In the genomic region with DNA sequence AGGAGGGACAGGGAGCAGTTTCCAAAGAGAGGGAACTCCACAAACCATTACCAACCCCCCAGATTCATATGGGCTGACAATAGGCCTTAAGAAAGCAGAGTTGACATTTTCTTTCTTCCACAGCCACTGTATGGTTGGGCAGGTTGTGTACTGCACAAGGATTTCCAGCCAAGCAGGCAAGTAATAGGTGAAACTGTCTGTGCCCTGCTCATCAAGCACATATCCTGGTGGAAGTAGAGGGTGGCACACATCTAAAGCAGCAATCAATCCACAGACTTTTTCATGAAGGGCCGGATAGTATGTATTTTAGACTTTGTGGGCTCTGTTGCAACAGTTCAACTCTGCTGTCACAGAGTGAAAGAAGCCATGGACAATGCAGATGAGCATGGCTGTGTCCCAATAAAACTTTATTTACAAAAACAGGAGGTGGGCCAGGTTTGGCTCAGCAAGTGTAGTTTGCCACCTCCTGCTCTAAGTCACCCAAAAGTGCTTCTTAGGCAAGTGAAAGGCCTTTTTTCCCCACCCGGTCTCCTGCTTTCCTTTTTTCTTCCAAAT, we compare ENCODE assay signal across 14 cellular contexts.
"Had no signal": no experiment of that assay in that cellular context is flagged by ENCODE, and none has a peak within 500 bp of the region (broad histone marks: within the 10 kb centered on the region; RNA-seq: fewer than 3 reads in every experiment).

No MANE protein-coding gene starts in this region.

- H3K27me3 Mint-ChIP-seq: activated CD4-positive, alpha-beta T cell treated with anti-CD3 and anti-CD28 coated beads, Interleukin-2, amount 10 ng/mL, durations not matched to agents 24 days and 14 days; activated naive CD4-positive, alpha-beta T cell treated with anti-CD3 and anti-CD28 coated beads, Interleukin-2, amount 50 U/mL, for 24 hours had no signal

- H3K4me3 ChIP-seq: adrenal gland, dorsolateral prefrontal cortex had no signal

- H3K27ac ChIP-seq: adrenal gland, dorsolateral prefrontal cortex had no signal

- H3K9me3 Mint-ChIP-seq: activated B cell treated with CpG ODN at 0.5 μM for 24 hours; activated CD4-positive, alpha-beta T cell treated with anti-CD3 and anti-CD28 coated beads, Interleukin-2, amount 10 ng/mL, durations not matched to agents 24 days and 14 days; activated naive CD4-positive, alpha-beta T cell treated with anti-CD3 and anti-CD28 coated beads, Interleukin-2, amount 50 U/mL, for 24 hours; endodermal cell had no signal

- DNase-seq: activated B cell treated with CpG ODN at 0.5 μM for 24 hours; activated CD4-positive, alpha-beta T cell treated with anti-CD3 and anti-CD28 coated beads, Interleukin-2, amount 10 ng/mL, durations not matched to agents 24 days and 14 days; activated T-cell treated with anti-CD3 and anti-CD28 coated beads, Interleukin-2, amount 50 U/mL, for 1 hour; adrenal gland; dorsolateral prefrontal cortex; small intestine; stimulated activated CD4-positive, alpha-beta T cell treated with anti-CD3 and anti-CD28 coated beads, Interleukin-4, amount 100 ng/mL, for 4 hours; stimulated activated CD8-positive, alpha-beta memory T cell treated with anti-CD3 and anti-CD28 coated beads, Interleukin-4, amount 100 ng/mL, for 48 hours; stimulated activated naive CD4-positive, alpha-beta T cell treated with Interleukin-2 at 50 U/mL for 16 hours; T-helper 2 cell; trophoblast cell had no signal

- H3K4me3 Mint-ChIP-seq: activated B cell treated with CpG ODN at 0.5 μM for 24 hours; activated CD4-positive, alpha-beta T cell treated with anti-CD3 and anti-CD28 coated beads, Interleukin-2, amount 10 ng/mL, durations not matched to agents 24 days and 14 days; activated naive CD4-positive, alpha-beta T cell treated with anti-CD3 and anti-CD28 coated beads, Interleukin-2, amount 50 U/mL, for 24 hours; endodermal cell had no signal

- H3K9me3 ChIP-seq: adrenal gland had no signal

- H3K4me1 Mint-ChIP-seq: activated B cell treated with CpG ODN at 0.5 μM for 24 hours had no signal

- H3K27me3 ChIP-seq: adrenal gland had no signal

- H3K36me3 ChIP-seq: adrenal gland had no signal

- H3K27ac Mint-ChIP-seq: activated B cell treated with CpG ODN at 0.5 μM for 24 hours; activated CD4-positive, alpha-beta T cell treated with anti-CD3 and anti-CD28 coated beads, Interleukin-2, amount 10 ng/mL, durations not matched to agents 24 days and 14 days; activated naive CD4-positive, alpha-beta T cell treated with anti-CD3 and anti-CD28 coated beads, Interleukin-2, amount 50 U/mL, for 24 hours; endodermal cell; progenitor cell of endocrine pancreas had no signal

- H3K36me3 Mint-ChIP-seq: activated naive CD4-positive, alpha-beta T cell treated with anti-CD3 and anti-CD28 coated beads, Interleukin-2, amount 50 U/mL, for 24 hours had no signal
